Comparison of ENCODE assay signal across 8 cellular contexts in genomic region chr11:62542750-62543567, GRCh38. TPM values are rescaled to one million over a fixed set of nuclear protein-coding genes. Genes with fewer than 3 reads are reported as not detected.
A peak's percentile ranks its signal among the peaks of the same experiment; 100 is the strongest.
DNase-seq lines count a peak whose midpoint lies in the region; ATAC-seq and TF ChIP-seq lines count a peak whose summit lies in the region.

No MANE protein-coding gene starts in this region.

- CTCF ChIA-PET in PC-3 (lab: Charles Lee), result interaction anchor here (0.6 to 4.1 kb wide), 22 partner anchors 10 to 167 kb away, joined by 3 to 64 read pairs (median 6); partner anchors contain the start of genes MTA2 and TUT1

- H4K20me1 ChIP-seq in PC-3 (ENCODE audit: low read length), result peaks cover 51% of the 10 kb centered on the region

- H3K27me3 ChIP-seq in PC-3 (ENCODE audit: low read length) (no peaks in the 10 kb centered on the region), muscle layer of colon (ENCODE audit: control insufficient read depth in 1 of 2, insufficient read depth in 2 of 2, low read length in 2 of 2) (no peaks in the 10 kb centered on the region)

- intact Hi-C loops in PC-3 (cut with micrococcal nuclease), result loop anchor here (1.0 kb wide), 4 partner anchors 35 to 149 kb away; no protein-coding TSS in a partner anchor

- H3K9me3 ChIP-seq in PC-3 (ENCODE audit: low read length) (no peaks in the 10 kb centered on the region), muscle layer of colon (ENCODE audit: low read length) (no peaks in the 10 kb centered on the region)

- H3F3A ChIP-seq in PC-3 (ENCODE audit: low read length, unreplicated experiment), result peaks cover 16% of the 10 kb centered on the region

- H2AFZ ChIP-seq in PC-3 (ENCODE audit: low read length), result no peak overlapping the region

- H3K79me2 ChIP-seq in PC-3 (ENCODE audit: low read length), result peaks cover 94% of the 10 kb centered on the region

- TF ChIP-seq CTCF in PC-3 (conservative IDR thresholded peaks at IDR 0.05; ENCODE audit: low read depth, low read length), result peak; percentile 98

- peak; percentile 24 for ATAC-seq in HG03342 (IDR thresholded peaks at IDR 0.05; ENCODE audit: unreplicated experiment)
- ATAC-seq in PC-3, result peak; percentile 19
- peak; percentile 50 for ATAC-seq in esophagus mucosa
- no peak for ATAC-seq in HG03175 (IDR thresholded peaks at IDR 0.05; ENCODE audit: unreplicated experiment)

- H3K9ac ChIP-seq in PC-3 (ENCODE audit: low read length) (peak overlapping the region; percentile 97), muscle layer of colon (ENCODE audit: low read length) (peak overlapping the region; percentile 92)

- peak overlapping the region; percentile 89 for H3K4me2 ChIP-seq in PC-3 (ENCODE audit: low read length)

- no TSS peak for BruUV-seq in PC-3 (replicated peaks; lab: Mats Ljungman, UMichigan)

- POLR2A ChIA-PET in PC-3 (lab: Charles Lee; ENCODE audit: unreplicated experiment), result interaction anchor here (0.6 to 1.4 kb wide), 4 partner anchors 10 to 570 kb away, joined by 3 to 9 read pairs (median 4); no protein-coding TSS in a partner anchor

- H3K4me3 ChIP-seq in PC-3 (ENCODE audit: low read length) (peak overlapping the region; percentile 96), muscle layer of colon (ENCODE audit: low read depth in 1 of 2, low read length in 2 of 2) (peak overlapping the region; percentile 96 to 99)

- H3K36me3 ChIP-seq in PC-3 (ENCODE audit: low read depth, low read length) (no peaks in the 10 kb centered on the region; the same call in 1 of the 2 replicates), muscle layer of colon (ENCODE audit: insufficient read depth, low read length) (peaks cover 6% of the 10 kb centered on the region)

- H3K27ac ChIP-seq in PC-3 (ENCODE audit: low read length) (peak overlapping the region; percentile 94), muscle layer of colon (ENCODE audit: low read depth, low read length) (peak overlapping the region; percentile 98), temporal lobe (ENCODE audit: low read depth, low read length) (peak overlapping the region; percentile 50)

- H3K9me2 ChIP-seq in PC-3 (replicated peaks; ENCODE audit: low read length), result no peaks in the 10 kb centered on the region

- peak; percentile 96 for DNase-seq in ELF-1 (ENCODE audit: low read depth, low spot score)
- DNase-seq in PC-3, result peak; percentile 92
- DNase-seq in activated T-cell treated with anti-CD3 and anti-CD28 coated beads, Interleukin-2, amount 50 U/mL, for 48 hours, result peak; percentile 83 to 87

- H3K4me1 ChIP-seq in PC-3 (ENCODE audit: insufficient read depth, low read length), result peaks cover 72% of the 10 kb centered on the region
- H3K4me1 ChIP-seq in muscle layer of colon (ENCODE audit: insufficient read depth, low read length), result peaks cover 53% of the 10 kb centered on the region

RNA-seq across cellular contexts. Expression of gene AHNAK, which starts 3.6 kb away (rescaled TPM):
- total RNA-seq in PC-3 (2014; rRNA removed) (287 and 383 TPM in 2 replicates), esophagus mucosa (931 TPM), temporal lobe (32.9 TPM)

RNA-seq across cellular contexts. Expression of gene EEF1G, which starts 30.7 kb away (rescaled TPM):
- total RNA-seq in PC-3 (2014; rRNA removed), result 1,577 and 1,815 TPM in 2 replicates
- total RNA-seq in esophagus mucosa, result 1,515 TPM
- 1,313 TPM for total RNA-seq in temporal lobe

RNA-seq across cellular contexts. Expression of gene TUT1, which starts 48.4 kb away (rescaled TPM):
- total RNA-seq in PC-3 (2014; rRNA removed) (17.8 and 20.6 TPM in 2 replicates), esophagus mucosa (9.3 TPM), temporal lobe (6.1 TPM)

RNA-seq across cellular contexts. Expression of gene MTA2, which starts 58.7 kb away (rescaled TPM):
- total RNA-seq in PC-3 (2014; rRNA removed) (193 and 259 TPM in 2 replicates), esophagus mucosa (88.4 TPM), temporal lobe (83.6 TPM)
